Comparison of ENCODE assay signal across 8 cellular contexts in the genomic region with DNA sequence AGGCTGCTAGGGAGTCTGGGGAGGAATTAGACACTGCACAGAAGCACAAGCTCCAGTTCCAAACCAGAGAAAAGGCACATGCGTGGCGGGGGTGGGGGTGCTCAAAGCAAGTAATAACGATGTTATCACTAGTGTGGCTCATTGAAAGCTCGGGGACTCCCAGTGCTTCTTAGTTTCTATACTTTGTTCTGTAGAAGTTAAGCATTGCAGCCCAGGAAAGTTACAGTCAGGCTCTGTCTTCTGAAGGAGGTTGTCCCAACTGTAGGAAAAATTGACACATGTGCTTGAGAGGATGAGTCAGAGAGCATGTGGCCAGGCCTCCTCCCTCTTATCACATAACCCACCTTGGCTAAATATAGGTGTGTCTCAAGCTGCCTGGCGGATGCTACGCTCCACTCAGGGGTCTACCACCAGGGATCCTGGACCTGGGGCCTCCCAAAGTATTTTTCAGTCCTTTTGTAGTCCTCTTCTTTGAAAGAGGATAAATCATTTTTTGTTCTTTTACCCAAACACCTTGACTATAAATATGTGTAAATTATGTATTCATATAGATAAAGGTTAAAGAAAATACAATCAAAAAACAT. TPM values are rescaled to one million over a fixed set of nuclear protein-coding genes. Genes with fewer than 3 reads are reported as not detected.
A peak's percentile ranks its signal among the peaks of the same experiment; 100 is the strongest.
DNase-seq lines count a peak whose midpoint lies in the region; ATAC-seq and TF ChIP-seq lines count a peak whose summit lies in the region.

No MANE protein-coding gene starts in this region.

- DNase-seq in AG04449 (ENCODE audit: low read depth, low spot score) (no peak), KBM-7 (peak; percentile 24), left ventricle myocardium superior (no peak), NCI-H2107 (lab: John Stamatoyannopoulos, UW) (no peak), pons (ENCODE audit: low spot score) (no peak)
- DNase-seq in activated CD8-positive, alpha-beta memory T cell treated with anti-CD3 and anti-CD28 coated beads, Interleukin-2, amount 50 U/mL, for 24 hours (ENCODE audit: extremely low read depth) = peak; percentile 33
- DNase-seq in stimulated activated CD8-positive, alpha-beta memory T cell treated with anti-CD3 and anti-CD28 coated beads, Interleukin-15, amount 100 ng/mL, for 4 hours (ENCODE audit: low read depth in 2 of 2) = peak; percentile 10 to 25

- POLR2A ChIA-PET in AG04449 (lab: Yijun Ruan, JAX) = interaction anchor here (0.6 to 1.0 kb wide), 2 partner anchors 14 to 200 kb away, joined by 3 to 4 read pairs; no protein-coding TSS in a partner anchor

- ATAC-seq in left ventricle myocardium superior = peak; percentile 63
- ATAC-seq in HG03108 (IDR thresholded peaks at IDR 0.05; ENCODE audit: unreplicated experiment) = no peak

- intact Hi-C loops in left ventricle myocardium superior (cut with micrococcal nuclease) = no loop called here

- in situ Hi-C loops in KBM-7 (cut with MboI; ENCODE audit: low pct_unique_long_range_greater_than_20kb, low sequenced_read_pairs) = no loop called here

- peak overlapping the region; percentile 43 for H3K4me3 ChIP-seq in AG04449 (ENCODE audit: low read depth, low read length)

- no peak for TF ChIP-seq CTCF in AG04449 (IDR thresholded peaks at IDR 0.05; ENCODE audit: insufficient read depth, low read length, missing control alignments)

- CTCF ChIA-PET in AG04449 (lab: Yijun Ruan, JAX) = interaction anchor here (0.7 to 1.3 kb wide), 4 partner anchors 9 to 43 kb away, joined by 3 to 7 read pairs (median 4); no protein-coding TSS in a partner anchor

RNA-seq across cellular contexts. Expression of a gene that starts 3.8 kb away (rescaled TPM):
- total RNA-seq in left ventricle myocardium superior = 0.07 TPM

Comparison
In these comparisons a context has a peak if more than half of its experiments do, and no peak if none do; other contexts are left out.
1. DNase-seq: peak in KBM-7 (single experiment), activated CD8-positive, alpha-beta memory T cell treated with anti-CD3 and anti-CD28 coated beads, Interleukin-2, amount 50 U/mL, for 24 hours (single experiment) and stimulated activated CD8-positive, alpha-beta memory T cell treated with anti-CD3 and anti-CD28 coated beads, Interleukin-15, amount 100 ng/mL, for 4 hours (2 of 2); none in AG04449 (single experiment), left ventricle myocardium superior (single experiment), NCI-H2107 (single experiment) and pons (single experiment).